In the genomic region with DNA sequence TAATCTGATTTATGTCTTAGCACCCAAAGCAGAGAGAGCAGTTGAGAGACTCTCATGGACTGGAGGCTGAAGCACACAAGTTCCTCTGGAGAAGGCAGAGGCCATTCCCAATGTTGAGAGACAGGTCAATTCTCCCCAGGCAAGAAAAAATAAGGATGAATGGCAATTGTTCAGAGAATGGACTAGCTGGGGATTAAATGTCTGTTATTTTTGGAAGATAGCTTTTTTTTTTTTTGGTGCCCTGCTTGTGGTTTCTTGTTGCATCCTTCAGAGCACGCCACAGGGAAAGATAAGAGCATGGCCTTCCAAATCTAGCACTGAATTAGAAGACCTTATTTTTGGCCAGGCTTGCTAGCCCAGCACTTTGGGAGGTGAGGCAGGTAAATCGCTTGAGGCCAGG, we compare ENCODE assay signal across 17 cellular contexts.
DNase-seq lines count a peak whose midpoint lies in the region; ATAC-seq and TF ChIP-seq lines count a peak whose summit lies in the region.
"Had no signal": no experiment of that assay in that cellular context is flagged by ENCODE, and none has a peak within 500 bp of the region (broad histone marks: within the 10 kb centered on the region; RNA-seq: fewer than 3 reads in every experiment).

No MANE protein-coding gene starts in this region.

- H3K27ac ChIP-seq in Panc1 (ENCODE audit: low read length) = peak overlapping the region; percentile 100
- no peak overlapping the region for H3K27ac ChIP-seq in trophoblast cell (ENCODE audit: low read depth, low read length)
- H3K27ac ChIP-seq: right lobe of liver, VCaP had no signal

- no peak overlapping the region for H4K12ac ChIP-seq in trophoblast cell (ENCODE audit: low read depth, low read length)

- no peak overlapping the region for H2AFZ ChIP-seq in trophoblast cell (ENCODE audit: insufficient read depth, low read length, poor library complexity)

- H2BK5ac ChIP-seq in trophoblast cell (ENCODE audit: low read depth, low read length, poor library complexity) = no peak overlapping the region

- H3K79me2 ChIP-seq in trophoblast cell (ENCODE audit: control insufficient read depth, insufficient read depth, low read length, poor library complexity) = no peaks in the 10 kb centered on the region

- H3K27me3 ChIP-seq in Panc1 (ENCODE audit: control insufficient read depth, insufficient read depth, low read length) = no peaks in the 10 kb centered on the region
- no peaks in the 10 kb centered on the region for H3K27me3 ChIP-seq in trophoblast cell (ENCODE audit: insufficient read depth, low read length)
- H3K27me3 ChIP-seq: right lobe of liver had no signal

- BruUV-seq in Panc1 (replicated peaks; lab: Mats Ljungman, UMichigan) = no TSS peak

- H3K18ac ChIP-seq in trophoblast cell (ENCODE audit: low read length) = no peak overlapping the region

- no peak overlapping the region for H4K8ac ChIP-seq in trophoblast cell (ENCODE audit: low read depth, low read length)

- peak overlapping the region; percentile 46 for H4K91ac ChIP-seq in trophoblast cell (ENCODE audit: low read depth, low read length)

- H2AK5ac ChIP-seq in trophoblast cell (ENCODE audit: low read length) = no peak overlapping the region

- H3K14ac ChIP-seq in trophoblast cell (ENCODE audit: low read length) = no peak overlapping the region

- ATAC-seq in Panc1 = no peak
- ATAC-seq: right lobe of liver had no signal

- H3K4me1 ChIP-seq in Panc1 (ENCODE audit: control insufficient read depth, insufficient read depth, low read length) (peaks cover 58% of the 10 kb centered on the region), trophoblast cell (ENCODE audit: control insufficient read depth in 1 of 2, insufficient read depth in 2 of 2, low read length in 2 of 2) (peaks cover 5 to 6% of the 10 kb centered on the region in 2 experiments)

- H2BK120ac ChIP-seq in trophoblast cell (ENCODE audit: insufficient read depth, low read length, poor library complexity) = no peak overlapping the region

- WGBS in trophoblast cell (ENCODE audit: extremely low coverage, insufficient coverage, insufficient read length) = no CpG with 5 or more reads among the region's 2 CpGs

- H3K4me2 ChIP-seq in trophoblast cell (ENCODE audit: low read length) = no peak overlapping the region

- intact Hi-C loops in Panc1 (cut with micrococcal nuclease; ENCODE audit: unreplicated experiment) (loop anchor here (10.0 kb wide), 1 partner anchor 223 kb away; a partner anchor contains a TSS), cardiac septum (cut with DNase I) (no loop called here)

- H2BK12ac ChIP-seq in trophoblast cell (ENCODE audit: low read length) = peak overlapping the region; percentile 52

- H3K9ac ChIP-seq in trophoblast cell (ENCODE audit: low read length) = no peak overlapping the region

- H3K79me1 ChIP-seq in trophoblast cell (ENCODE audit: low read length) = peaks cover 3% of the 10 kb centered on the region

- TF ChIP-seq CTCF in Panc1 (IDR thresholded peaks at IDR 0.05) = no peak
- no peak for TF ChIP-seq CTCF in choroid plexus epithelial cell (conservative IDR thresholded peaks at IDR 0.05; ENCODE audit: low read depth, low read length)

- no peak overlapping the region for H3K4ac ChIP-seq in trophoblast cell (ENCODE audit: low read depth, low read length)

- H3K4me3 ChIP-seq in Panc1 (ENCODE audit: low read depth in 2 of 2, low read length in 2 of 2) (no peak overlapping the region), choroid plexus epithelial cell (ENCODE audit: low read depth, low read length) (no peak overlapping the region), trophoblast cell (ENCODE audit: low read depth, low read length) (no peak overlapping the region)
- H3K4me3 ChIP-seq: right lobe of liver had no signal

- no peak overlapping the region for H3K23ac ChIP-seq in trophoblast cell (ENCODE audit: low read length)

- in situ Hi-C loops in Panc1 (cut with HindIII; ENCODE audit: low pct_unique_long_range_greater_than_20kb, low sequenced_read_pairs) = loop anchor here (25.0 kb wide), 1 partner anchor 221 kb away; a partner anchor contains a TSS

- DNase-seq in EH (ENCODE audit: low read depth) = peak; percentile 63
- no peak for DNase-seq in Panc1 (ENCODE audit: low read depth, low spot score)
- DNase-seq in choroid plexus epithelial cell (ENCODE audit: low read depth) = peak; percentile 39
- DNase-seq in trophoblast cell = no peak
- no peak for DNase-seq in NCI-H1436 treated with DMSO at 0.1 percent for 48 hours (lab: John Stamatoyannopoulos, UW)
- no peak for DNase-seq in OCI-M2 (lab: John Stamatoyannopoulos, UW; ENCODE audit: unreplicated experiment)
- DNase-seq in germinal center (ENCODE audit: low spot score) = no peak
- DNase-seq in cardiac septum (ENCODE audit: low spot score) = no peak
- DNase-seq: activated CD4-positive, alpha-beta T cell treated with anti-CD3 and anti-CD28 coated beads, Interleukin-2, amount 50 U/mL, for 4 hours; activated naive CD4-positive, alpha-beta T cell treated with Interleukin-2 at 50 U/mL for 16 hours; activated T-cell treated with anti-CD3 and anti-CD28 coated beads for 4 hours; glutamatergic neuron; KBM-7; NCI-H1092; right lobe of liver; stimulated activated CD4-positive, alpha-beta T cell treated with anti-CD3 and anti-CD28 coated beads, Interleukin-1b, Interleukin-23, amount 100 ng/mL, for 48 hours had no signal

- H3K36me3 ChIP-seq in Panc1 (ENCODE audit: control insufficient read depth, insufficient read depth, low read length) (no peaks in the 10 kb centered on the region), trophoblast cell (ENCODE audit: control insufficient read depth in 1 of 2, insufficient read depth in 2 of 2, low read length in 2 of 2) (no peaks in the 10 kb centered on the region)
- H3K36me3 ChIP-seq: right lobe of liver had no signal

- POLR2A ChIA-PET in Panc1 (lab: Charles Lee) = interaction anchor here (0.6 kb wide), 3 partner anchors 10 to 225 kb away, joined by 4 to 5 read pairs (median 4); no protein-coding TSS in a partner anchor

- CTCF ChIA-PET in Panc1 (lab: Charles Lee) = no interaction called here

- H3K9me3 ChIP-seq in Panc1 (ENCODE audit: control insufficient read depth, insufficient read depth, low read depth, low read length) (0 out of 2 replicates have a peak, but pooled peaks cover 1% of the 10 kb centered on the region), trophoblast cell (ENCODE audit: insufficient read depth, low read depth, low read length) (no peaks in the 10 kb centered on the region)
- H3K9me3 ChIP-seq: right lobe of liver had no signal

Comparison
In these comparisons a context has a peak if more than half of its experiments do, and no peak if none do; other contexts are left out.
1. DNase-seq: peak in EH (single experiment) and choroid plexus epithelial cell (single experiment); none in Panc1 (single experiment), trophoblast cell (0 of 2), NCI-H1436 treated with DMSO at 0.1 percent for 48 hours (single experiment), OCI-M2 (single experiment), germinal center (single experiment) and cardiac septum (single experiment).